In genomic region chr7:32068411-32068905, GRCh38 we compare ENCODE assay signal across 2 cellular contexts.
TF ChIP-seq lines count a peak whose summit lies in the region.

No MANE protein-coding gene starts in this region.

TF ChIP-seq in SK-N-SH, 30 proteins besides CTCF, POLR2A, EP300 and RAD21 (continued from another document):
- TF ChIP-seq GABPA (IDR thresholded peaks at IDR 0.05; ENCODE audit: low read depth) (no peak), NRF1 (IDR thresholded peaks at IDR 0.05; ENCODE audit: low read depth, low read length) (no peak), MXI1 (IDR thresholded peaks at IDR 0.05; ENCODE audit: low read depth, low read length) (no peak), PBX3 (IDR thresholded peaks at IDR 0.05) (no peak), RFX5 (IDR thresholded peaks at IDR 0.05; ENCODE audit: low read length) (no peak), ZBTB33 (IDR thresholded peaks at IDR 0.05; ENCODE audit: borderline replicate concordance, low read depth) (no peak), SIN3A (IDR thresholded peaks at IDR 0.05; ENCODE audit: borderline replicate concordance, low read depth, low read length) (no peak), RCOR1 (IDR thresholded peaks at IDR 0.05; ENCODE audit: low read length) (no peak), REST (IDR thresholded peaks at IDR 0.05; ENCODE audit: low read depth, low read length) (no peak)
TF ChIP-seq in SK-N-SH: peak in this region for 0.

TF ChIP-seq in SK-N-SH treated with all-trans-retinoic acid at 6 μM for 48 hours, 23 proteins besides CTCF, POLR2A, EP300 and RAD21 (continued from another document):
- TF ChIP-seq POU6F1 (CRISPR knock-in tag; IDR thresholded peaks at IDR 0.05; ENCODE audit: borderline replicate concordance, low read depth): no peak
- no peak for TF ChIP-seq TCF4 (CRISPR knock-in tag; IDR thresholded peaks at IDR 0.05; ENCODE audit: borderline replicate concordance)
- no peak for TF ChIP-seq ZFP3 (CRISPR knock-in tag; IDR thresholded peaks at IDR 0.05)
- no peak for TF ChIP-seq GLIS3 (CRISPR knock-in tag; IDR thresholded peaks at IDR 0.05)
